In genomic region chr6:27139753-27140522, GRCh38 we compare ENCODE assay signal across 8 cellular contexts.
A peak's percentile ranks its signal among the peaks of the same experiment; 100 is the strongest.
DNase-seq lines count a peak whose midpoint lies in the region; ATAC-seq and TF ChIP-seq lines count a peak whose summit lies in the region.

No MANE protein-coding gene starts in this region.

- in situ Hi-C loops in GM13976 (cut with MboI; ENCODE audit: low sequenced_read_pairs, unreplicated experiment), result loop anchor here (10.0 kb wide), 1 partner anchor 1105 kb away; a partner anchor contains a TSS

- H3K27me3 ChIP-seq in CD4-positive, CD25-positive, alpha-beta regulatory T cell (ENCODE audit: control insufficient read depth, insufficient read depth, low read length), result no peaks in the 10 kb centered on the region
- no peaks in the 10 kb centered on the region for H3K27me3 ChIP-seq in HUES6 (ENCODE audit: control insufficient read depth, insufficient read depth, low read length)
- no peaks in the 10 kb centered on the region for H3K27me3 ChIP-seq in right cardiac atrium (ENCODE audit: control insufficient read depth, insufficient read depth)

- peak overlapping the region; percentile 97 to 99 (median 98) for H3K27ac Mint-ChIP-seq in CD4-positive, CD25-positive, alpha-beta regulatory T cell

- H3K4me3 ChIP-seq in CD4-positive, CD25-positive, alpha-beta regulatory T cell (ENCODE audit: low read depth, low read length), result peak overlapping the region; percentile 80
- H3K4me3 ChIP-seq in HUES6 (ENCODE audit: low read depth, low read length), result peak overlapping the region; percentile 83
- H3K4me3 ChIP-seq in right cardiac atrium (ENCODE audit: low read length), result peak overlapping the region; percentile 84

- H3K36me3 ChIP-seq in CD4-positive, CD25-positive, alpha-beta regulatory T cell (ENCODE audit: control insufficient read depth, insufficient read depth, low read length), result no peaks in the 10 kb centered on the region
- H3K36me3 ChIP-seq in HUES6 (ENCODE audit: control insufficient read depth, insufficient read depth, low read length), result no peaks in the 10 kb centered on the region

- TF ChIP-seq CTCF in GM13976 (IDR thresholded peaks at IDR 0.05; ENCODE audit: borderline replicate concordance, control extremely low read depth, extremely low read depth, insufficient read depth, missing control alignments), result no peak

- peak overlapping the region; percentile 89 for H3K27ac ChIP-seq in CD4-positive, CD25-positive, alpha-beta regulatory T cell (ENCODE audit: insufficient read depth, low read length, poor library complexity, severe bottlenecking)
- peak overlapping the region; percentile 96 for H3K27ac ChIP-seq in HUES6 (ENCODE audit: low read depth, low read length)
- peak overlapping the region; percentile 85 for H3K27ac ChIP-seq in right cardiac atrium (ENCODE audit: low read length)

- peak overlapping the region; percentile 98 for H3K9ac ChIP-seq in HUES6 (ENCODE audit: low read length)

- H3K4me1 ChIP-seq in CD4-positive, CD25-positive, alpha-beta regulatory T cell (ENCODE audit: control insufficient read depth, insufficient read depth, low read length, poor library complexity, severe bottlenecking), result peaks cover 51% of the 10 kb centered on the region
- H3K4me1 ChIP-seq in HUES6 (ENCODE audit: control insufficient read depth, insufficient read depth, low read length) (peaks cover 28% of the 10 kb centered on the region), right cardiac atrium (ENCODE audit: control insufficient read depth, insufficient read depth, low read length) (peaks cover 2% of the 10 kb centered on the region)

- no peaks in the 10 kb centered on the region for H3K27me3 Mint-ChIP-seq in CD4-positive, CD25-positive, alpha-beta regulatory T cell

- H3K36me3 Mint-ChIP-seq in CD4-positive, CD25-positive, alpha-beta regulatory T cell, result no peaks in the 10 kb centered on the region

- H3K4me1 Mint-ChIP-seq in CD4-positive, CD25-positive, alpha-beta regulatory T cell, result peaks cover 24 to 72% (median 46%) of the 10 kb centered on the region in 4 donors

- peak in 1 of 3 donors; percentile 68 for DNase-seq in CD4-positive, CD25-positive, alpha-beta regulatory T cell
- DNase-seq in activated CD8-positive, alpha-beta memory T cell treated with anti-CD3 and anti-CD28 coated beads, Interleukin-2, amount 50 U/mL, for 48 hours, result peak; percentile 68
- DNase-seq in right cardiac atrium (no peak), germinal center (ENCODE audit: low spot score) (no peak), GM13976 (ENCODE audit: low spot score) (no peak)
- peak; percentile 53 for DNase-seq in stimulated activated CD8-positive, alpha-beta memory T cell treated with anti-CD3 and anti-CD28 coated beads, Interleukin-4, amount 100 ng/mL, for 48 hours

- ATAC-seq in CD4-positive, CD25-positive, alpha-beta regulatory T cell (ENCODE audit: low read depth in 2 of 2), result no peak
- ATAC-seq in GM19438 (IDR thresholded peaks at IDR 0.05; ENCODE audit: low read depth, unreplicated experiment) (peak; percentile 23), right cardiac atrium (peak; percentile 28 to 59)

- intact Hi-C loops in right cardiac atrium (cut with DNase I), result loop anchor here in 1 of 4 donors (10.0 kb wide), 2 partner anchors 855 to 1115 kb away; a partner anchor contains a TSS

- H3K9me3 ChIP-seq in CD4-positive, CD25-positive, alpha-beta regulatory T cell (ENCODE audit: control insufficient read depth in 2 of 2, low read length in 2 of 2), result no peaks in the 10 kb centered on the region
- H3K9me3 ChIP-seq in HUES6 (ENCODE audit: control insufficient read depth, insufficient read depth, low read depth, low read length), result no peaks in the 10 kb centered on the region
- H3K9me3 ChIP-seq in right cardiac atrium (ENCODE audit: control insufficient read depth, low read length), result no peaks in the 10 kb centered on the region

- peak overlapping the region; percentile 94 to 100 (median 98) for H3K4me3 Mint-ChIP-seq in CD4-positive, CD25-positive, alpha-beta regulatory T cell

- WGBS in right cardiac atrium, result 15% methylated on average over 18 of the region's 18 CpGs

- H3K9me3 Mint-ChIP-seq in CD4-positive, CD25-positive, alpha-beta regulatory T cell, result no peaks in the 10 kb centered on the region

Comparison
In these comparisons a context has a peak if more than half of its experiments do, and no peak if none do; other contexts are left out.
1. ATAC-seq: peak in GM19438 (single experiment) and right cardiac atrium (2 of 2); none in CD4-positive, CD25-positive, alpha-beta regulatory T cell (0 of 2).
2. DNase-seq: peak in activated CD8-positive, alpha-beta memory T cell treated with anti-CD3 and anti-CD28 coated beads, Interleukin-2, amount 50 U/mL, for 48 hours (single experiment) and stimulated activated CD8-positive, alpha-beta memory T cell treated with anti-CD3 and anti-CD28 coated beads, Interleukin-4, amount 100 ng/mL, for 48 hours (single experiment); none in right cardiac atrium (0 of 3), germinal center (single experiment) and GM13976 (single experiment).
3. Peak in every context shown above with its lines, with median percentiles within 50 percentile points of each other: H3K27ac ChIP-seq and H3K4me3 ChIP-seq.